10 cellular contexts compared by ENCODE assay signal in the genomic region with DNA sequence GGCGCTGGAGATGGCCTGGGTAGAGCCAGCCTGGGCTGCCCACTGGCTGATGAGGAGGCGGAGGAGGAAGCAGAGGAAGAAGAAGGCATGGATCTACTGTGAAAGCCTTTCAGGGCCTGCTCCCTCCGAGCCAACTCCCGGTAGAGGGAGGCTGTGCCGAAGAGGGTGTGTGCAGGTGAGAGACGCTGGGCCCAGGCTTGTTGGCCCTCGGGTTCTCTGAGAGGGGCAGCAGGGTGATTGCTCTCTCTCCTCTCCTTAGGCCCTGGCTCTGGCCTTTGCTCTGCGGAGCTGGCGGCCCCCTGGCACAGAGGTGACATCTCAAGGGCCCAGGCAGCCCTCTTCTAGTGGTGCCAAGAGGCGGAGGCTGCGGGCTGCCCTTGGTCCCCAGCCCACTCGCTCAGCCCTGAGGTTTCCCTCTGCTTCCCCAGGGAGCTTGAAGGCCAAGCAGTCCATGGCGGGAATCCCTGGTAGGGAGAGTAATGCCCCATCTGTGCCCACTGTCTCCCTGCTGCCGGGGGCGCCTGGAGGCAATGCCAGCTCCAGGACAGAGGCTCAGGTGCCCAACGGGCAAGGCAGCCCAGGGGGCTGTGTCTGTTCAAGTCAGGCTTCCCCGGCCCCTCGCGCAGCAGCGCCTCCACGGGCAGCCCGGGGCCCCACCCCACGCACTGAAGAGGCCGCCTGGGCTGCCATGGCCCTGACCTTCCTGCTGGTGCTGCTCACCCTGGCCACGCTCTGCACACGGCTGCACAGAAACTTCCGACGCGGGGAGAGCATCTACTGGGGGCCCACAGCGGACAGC. TPM values are rescaled to one million over a fixed set of nuclear protein-coding genes. Genes with fewer than 3 reads are reported as not detected.
A peak's percentile ranks its signal among the peaks of the same experiment; 100 is the strongest.
DNase-seq lines count a peak whose midpoint lies in the region; ATAC-seq and TF ChIP-seq lines count a peak whose summit lies in the region.
"Had no signal": no experiment of that assay in that cellular context is flagged by ENCODE, and none has a peak within 500 bp of the region (broad histone marks: within the 10 kb centered on the region; RNA-seq: fewer than 3 reads in every experiment).

No MANE protein-coding gene starts in this region.

- no peak overlapping the region for H3K4me3 Mint-ChIP-seq in MCF 10A (ENCODE audit: unreplicated experiment)

- H3K27ac ChIP-seq in IMR-90 (ENCODE audit: insufficient read depth, low read length) (no peak overlapping the region), right lobe of liver (peak overlapping the region in 2 of 3 donors; percentile 39 to 40), suprapubic skin (no peak overlapping the region)

- H3K9me3 ChIP-seq in IMR-90 (ENCODE audit: control insufficient read depth, insufficient read depth, low read length) (no peaks in the 10 kb centered on the region), right lobe of liver (no peaks in the 10 kb centered on the region), suprapubic skin (no peaks in the 10 kb centered on the region)

- CTCF ChIA-PET in IMR-90 (lab: Yijun Ruan, JAX) (interaction anchor here (1.3 to 2.4 kb wide), 3 partner anchors 16 to 202 kb away, joined by 3 to 13 read pairs (median 7); no protein-coding TSS in a partner anchor), MCF 10A (lab: Yijun Ruan, JAX) (interaction anchor here (0.6 to 9.2 kb wide), 3 partner anchors 9 to 35 kb away, joined by 3 to 57 read pairs (median 48); a partner anchor contains a TSS)

- peak overlapping the region; percentile 74 for H2AFZ ChIP-seq in IMR-90 (replicated peaks; ENCODE audit: low read length, poor library complexity)

- H3K9me3 Mint-ChIP-seq in MCF 10A (ENCODE audit: unreplicated experiment): no peaks in the 10 kb centered on the region

- peaks cover 14% of the 10 kb centered on the region for H3K4me1 Mint-ChIP-seq in MCF 10A (ENCODE audit: insufficient read depth, unreplicated experiment)

- peaks cover 3 to 35% of the 10 kb centered on the region in 2 experiments for H3K79me1 ChIP-seq in IMR-90 (ENCODE audit: low read depth in 1 of 2, low read length in 2 of 2)

- in situ Hi-C loops in IMR-90 (cut with MboI; ENCODE audit: low sequenced_read_pairs): no loop called here

- no peak overlapping the region for H3K4me3 ChIP-seq in IMR-90 (ENCODE audit: insufficient read depth, low read depth, low read length)
- peak overlapping the region in 2 of 3 donors; percentile 42 to 52 for H3K4me3 ChIP-seq in right lobe of liver
- H3K4me3 ChIP-seq in suprapubic skin: peak overlapping the region; percentile 42

- H2BK120ac ChIP-seq in IMR-90 (ENCODE audit: low read depth, low read length): no peak overlapping the region

- peak overlapping the region; percentile 57 to 66; a peak in 2 of 4 replicates for H4K8ac ChIP-seq in IMR-90 (ENCODE audit: low read depth in 2 of 2, low read length in 2 of 2)

- peak overlapping the region; percentile 33; the same call in 1 of the 2 replicates for H2AK5ac ChIP-seq in IMR-90 (ENCODE audit: low read depth, low read length)

- dilution Hi-C loops in IMR-90 (cut with HindIII; ENCODE audit: low sequenced_read_pairs, unreplicated experiment): no loop called here

- ATAC-seq in IMR-90 (ENCODE audit: low read depth) (peak; percentile 0; the same call in 1 of the 2 replicates), right lobe of liver (peak; percentile 5 to 37 (median 29)), GM19035 (IDR thresholded peaks at IDR 0.05; ENCODE audit: unreplicated experiment) (no peak), GM18520 (IDR thresholded peaks at IDR 0.05; ENCODE audit: unreplicated experiment) (no peak), GM21825 (IDR thresholded peaks at IDR 0.05; ENCODE audit: unreplicated experiment) (no peak)

- no peak overlapping the region for H2BK20ac ChIP-seq in IMR-90 (ENCODE audit: low read depth, low read length)

- no peak overlapping the region for H2BK15ac ChIP-seq in IMR-90 (ENCODE audit: low read depth, low read length)

- no peak overlapping the region for H3K56ac ChIP-seq in IMR-90 (ENCODE audit: extremely low read depth, insufficient read depth, low read length)

- H3K9ac ChIP-seq in IMR-90 (ENCODE audit: low read depth, low read length): no peak overlapping the region

- no peak overlapping the region for H2BK5ac ChIP-seq in IMR-90 (ENCODE audit: low read depth, low read length, poor library complexity, severe bottlenecking)

- H3K36me3 ChIP-seq in IMR-90 (ENCODE audit: control insufficient read depth, insufficient read depth, low read length) (peaks cover 42% of the 10 kb centered on the region), right lobe of liver (peaks cover 0 to 13% (median 0%) of the 10 kb centered on the region in 4 donors), suprapubic skin (peaks cover 36% of the 10 kb centered on the region)

- H3K27ac Mint-ChIP-seq in MCF 10A (ENCODE audit: low read depth, unreplicated experiment): no peak overlapping the region

- BruUV-seq in IMR-90 (replicated peaks; lab: Mats Ljungman, UMichigan) (no TSS peak), MCF 10A (replicated peaks; lab: Mats Ljungman, UMichigan) (TSS peak; percentile 20)

- H3K36me3 Mint-ChIP-seq in MCF 10A (ENCODE audit: insufficient read depth, unreplicated experiment): peaks cover 19% of the 10 kb centered on the region

- H3K4ac ChIP-seq in IMR-90 (ENCODE audit: low read depth, low read length): peak overlapping the region; percentile 16; the same call in 1 of the 2 replicates

- TF ChIP-seq CTCF in IMR-90 (conservative IDR thresholded peaks at IDR 0.05; ENCODE audit: low read depth, low read length): no peak
- TF ChIP-seq CTCF in MCF 10A (IDR thresholded peaks at IDR 0.05; ENCODE audit: unreplicated experiment): no peak
- no peak for TF ChIP-seq CTCF in right lobe of liver (IDR thresholded peaks at IDR 0.05)
- no peak for TF ChIP-seq CTCF in suprapubic skin (IDR thresholded peaks at IDR 0.05)

- TF ChIP-seq EP300 in suprapubic skin (IDR thresholded peaks at IDR 0.05): no peak

- 84% methylated on average over 3 of the region's 30 CpGs; no CpG with 5 or more reads in 1 of the 2 experiments for WGBS in IMR-90 (ENCODE audit: extremely low coverage in 2 of 2, insufficient read length in 1 of 2), 2 experiments
- 76% methylated on average over 6 of the region's 30 CpGs for WGBS in right lobe of liver (ENCODE audit: insufficient coverage, low coverage, low lambda C conversion rate, missing lambda C conversion rate)
- 92% methylated on average over 2 of the region's 30 CpGs for WGBS in suprapubic skin

- peak overlapping the region; percentile 61 for H2AK9ac ChIP-seq in IMR-90 (replicated peaks; ENCODE audit: low read depth, low read length, poor library complexity)

- H3K4me2 ChIP-seq in IMR-90 (ENCODE audit: low read depth, low read length): no peak overlapping the region

- POLR2A ChIA-PET in IMR-90 (lab: Charles Lee; ENCODE audit: unreplicated experiment) (interaction anchor here (0.6 kb wide), 1 partner anchor 19 kb away, joined by 3 read pairs; no protein-coding TSS in a partner anchor), MCF 10A (lab: Yijun Ruan, JAX) (interaction anchor here (0.8 to 1.2 kb wide), 3 partner anchors 9 to 22 kb away, joined by 3 read pairs; no protein-coding TSS in a partner anchor)

- H3K27me3 Mint-ChIP-seq in MCF 10A (ENCODE audit: insufficient read depth, unreplicated experiment): no peaks in the 10 kb centered on the region

- no peaks in the 10 kb centered on the region for H4K20me1 ChIP-seq in IMR-90 (ENCODE audit: insufficient read depth, low read length)

- H3K14ac ChIP-seq in IMR-90 (replicated peaks; ENCODE audit: low read depth, low read length): no peak overlapping the region

- peaks cover 11% of the 10 kb centered on the region for H3K4me1 ChIP-seq in IMR-90 (ENCODE audit: control insufficient read depth, insufficient read depth, low read length)
- H3K4me1 ChIP-seq in right lobe of liver: peaks cover 0 to 36% (median 15%) of the 10 kb centered on the region in 4 donors
- peaks cover 52% of the 10 kb centered on the region for H3K4me1 ChIP-seq in suprapubic skin

- H3K27me3 ChIP-seq in IMR-90 (ENCODE audit: control insufficient read depth, insufficient read depth, low read length): no peaks in the 10 kb centered on the region
- H3K27me3 ChIP-seq in right lobe of liver: no peaks in the 10 kb centered on the region
- H3K27me3 ChIP-seq in suprapubic skin: no peaks in the 10 kb centered on the region

- intact Hi-C loops in IMR-90 (cut with micrococcal nuclease) (loop anchor here (1.0 kb wide), 1 partner anchor 202 kb away; no protein-coding TSS in a partner anchor), MCF 10A (cut with micrococcal nuclease) (no loop called here), right lobe of liver (cut with DNase I) (no loop called here)

- TF ChIP-seq POLR2A in IMR-90 (IDR thresholded peaks at IDR 0.05; ENCODE audit: low read depth, low read length): no peak
- no peak for TF ChIP-seq POLR2A in right lobe of liver (IDR thresholded peaks at IDR 0.05)
- no peak for TF ChIP-seq POLR2A in suprapubic skin (IDR thresholded peaks at IDR 0.05)

- no peak overlapping the region for H3K23ac ChIP-seq in IMR-90 (ENCODE audit: low read depth, low read length)

- no peak overlapping the region for H4K91ac ChIP-seq in IMR-90 (ENCODE audit: insufficient read depth, low read depth, low read length)

- H3K9me1 ChIP-seq in IMR-90 (ENCODE audit: insufficient read depth, low read length): no peaks in the 10 kb centered on the region; the same call in 1 of the 2 replicates

- no peak overlapping the region for H4K5ac ChIP-seq in IMR-90 (ENCODE audit: low read depth, low read length)

- DNase-seq in IMR-90 (no peak), MCF 10A (ENCODE audit: unreplicated experiment) (no peak), right lobe of liver (peak; percentile 33 to 60 (median 51)), suprapubic skin (ENCODE audit: low spot score in 2 of 2) (peak in 1 of 2 donors; percentile 68), DMS114 treated with DMSO at 0.1 percent for 48 hours (lab: John Stamatoyannopoulos, UW; ENCODE audit: unreplicated experiment) (no peak)
- DNase-seq: NK-92 treated with Interleukin-12 subunit alpha and Interleukin-12 subunit beta, amount 100 ng/mL, for 24 hours; occipital lobe had no signal

- no peak for TF ChIP-seq RAD21 in IMR-90 (IDR thresholded peaks at IDR 0.05; ENCODE audit: low read length)

- H3K18ac ChIP-seq in IMR-90 (ENCODE audit: low read depth, low read length): no peak overlapping the region

RNA-seq across cellular contexts. Expression of a gene that starts 3.6 kb away (rescaled TPM):
- total RNA-seq in IMR-90 (2012; rRNA removed): 18.3 and 22.0 TPM in 2 replicates
- polyA plus RNA-seq in IMR-90 (2012; rRNA removed): 48.3 and 53.1 TPM in 2 replicates
- 41.4 and 69.6 TPM in 2 replicates for polyA plus RNA-seq in IMR-90 (2012; cell fraction: cytosol; rRNA removed)
- polyA plus RNA-seq in IMR-90 (2012; cell fraction: nucleus; rRNA removed; ENCODE audit: low replicate concordance): 126 and 323 TPM in 2 replicates
- 29.6 and 34.5 TPM in 2 replicates for total RNA-seq in MCF 10A (2022)
- 10 to 100 TPM; 16.8 to 52.4 (median 38.4) TPM for total RNA-seq in right lobe of liver
- 10 to 100 TPM; 31.6 to 45.9 (median 40.3) TPM for total RNA-seq in suprapubic skin

RNA-seq across cellular contexts. Expression of a gene that starts 5.2 kb away (rescaled TPM):
- total RNA-seq in IMR-90 (2012; rRNA removed) (3.1 and 3.2 TPM in 2 replicates), MCF 10A (2022) (2.8 and 4.9 TPM in 2 replicates), right lobe of liver (10 to 100 TPM in 5 of 6 experiments, 1 to 10 TPM in 1; 7.8 to 27.1 (median 13.7) TPM), suprapubic skin (10 to 100 TPM in 1 of 4 donors, 1 to 10 TPM in 3; 7.2 to 11.0 (median 7.9) TPM)
- polyA plus RNA-seq in IMR-90 (2012; rRNA removed): 4.5 and 4.6 TPM in 2 replicates
- 3.3 and 4.4 TPM in 2 replicates for polyA plus RNA-seq in IMR-90 (2012; cell fraction: cytosol; rRNA removed)
- polyA plus RNA-seq in IMR-90 (2012; cell fraction: nucleus; rRNA removed; ENCODE audit: low replicate concordance): 3.2 and 4.0 TPM in 2 replicates

RNA-seq across cellular contexts. Expression of a gene that starts 17.4 kb away (rescaled TPM):
- total RNA-seq in IMR-90 (2012; rRNA removed): 13.3 and 14.2 TPM in 2 replicates
- 34.2 and 37.1 TPM in 2 replicates for polyA plus RNA-seq in IMR-90 (2012; rRNA removed)
- polyA plus RNA-seq in IMR-90 (2012; cell fraction: cytosol; rRNA removed): 25.3 and 30.3 TPM in 2 replicates
- polyA plus RNA-seq in IMR-90 (2012; cell fraction: nucleus; rRNA removed; ENCODE audit: low replicate concordance): 57.7 and 127 TPM in 2 replicates
- 49.0 and 52.6 TPM in 2 replicates for total RNA-seq in MCF 10A (2022)
- 10 to 100 TPM in 2 of 6 experiments, 1 to 10 TPM in 4; 7.1 to 15.9 (median 8.7) TPM for total RNA-seq in right lobe of liver
- total RNA-seq in suprapubic skin: 100 to 1,000 TPM in 2 of 4 donors, 10 to 100 TPM in 2; 66.7 to 103 (median 90.4) TPM

RNA-seq across cellular contexts. Expression of a gene that starts 20.9 kb away (rescaled TPM):
- total RNA-seq in IMR-90 (2012; rRNA removed) (0.90 and 1.1 TPM in 2 replicates), MCF 10A (2022) (14.4 and 17.9 TPM in 2 replicates), right lobe of liver (1 to 10 TPM in 1 of 6 experiments, under 1 TPM in 5; 0.37 to 1.6 (median 0.88) TPM), suprapubic skin (10 to 100 TPM in 3 of 4 donors, 1 to 10 TPM in 1; 9.0 to 16.5 (median 10.8) TPM)
- polyA plus RNA-seq in IMR-90 (2012; rRNA removed): 4.0 and 5.2 TPM in 2 replicates
- 1.9 and 4.4 TPM in 2 replicates for polyA plus RNA-seq in IMR-90 (2012; cell fraction: cytosol; rRNA removed)
- polyA plus RNA-seq in IMR-90 (2012; cell fraction: nucleus; rRNA removed; ENCODE audit: low replicate concordance): 27.5 and 68.3 TPM in 2 replicates

RNA-seq across cellular contexts. Expression of a gene that starts 50.6 kb away (rescaled TPM):
- total RNA-seq in IMR-90 (2012; rRNA removed) (2.8 and 3.4 TPM in 2 replicates), MCF 10A (2022) (1.4 and 1.6 TPM in 2 replicates), right lobe of liver (1 to 10 TPM in 2 of 6 experiments, under 1 TPM in 4; 0.37 to 5.1 (median 0.81) TPM), suprapubic skin (10 to 100 TPM in 1 of 4 donors, 1 to 10 TPM in 3; 1.4 to 13.7 (median 6.6) TPM)
- polyA plus RNA-seq in IMR-90 (2012; rRNA removed): 7.6 and 7.8 TPM in 2 replicates
- polyA plus RNA-seq in IMR-90 (2012; cell fraction: cytosol; rRNA removed): 1.4 and 2.8 TPM in 2 replicates
- polyA plus RNA-seq in IMR-90 (2012; cell fraction: nucleus; rRNA removed; ENCODE audit: low replicate concordance): 139 and 203 TPM in 2 replicates

Comparison
In these comparisons a context has a peak if more than half of its experiments do, and no peak if none do; other contexts are left out.
1. ATAC-seq: peak in IMR-90 (single experiment) and right lobe of liver (4 of 4); none in GM19035 (single experiment), GM18520 (single experiment) and GM21825 (single experiment).
2. DNase-seq: peak in right lobe of liver (3 of 3); none in IMR-90 (single experiment), MCF 10A (single experiment) and DMS114 treated with DMSO at 0.1 percent for 48 hours (single experiment).
3. H3K27ac ChIP-seq: peak in right lobe of liver (2 of 3); none in IMR-90 (single experiment) and suprapubic skin (single experiment).